In genomic region chr19:38870612-38871011, GRCh38 we compare ENCODE assay signal across 1 cellular context.
TF ChIP-seq lines count a peak whose summit lies in the region.

No MANE protein-coding gene starts in this region.

TF ChIP-seq in endothelial cell of umbilical vein, 7 proteins besides CTCF, POLR2A, EP300 and RAD21:
- TF ChIP-seq MYC (IDR thresholded peaks at IDR 0.05; ENCODE audit: low read depth, low read length) (no peak), MAX (IDR thresholded peaks at IDR 0.05; ENCODE audit: insufficient read depth, insufficient read length) (no peak), GATA2 (IDR thresholded peaks at IDR 0.05; ENCODE audit: insufficient read depth, insufficient read length, low read depth, low read length) (no peak), FOS (IDR thresholded peaks at IDR 0.05; ENCODE audit: borderline replicate concordance, insufficient read depth, low read length) (no peak), POLR2AphosphoS5 (IDR thresholded peaks at IDR 0.05; ENCODE audit: insufficient read depth, low read depth, low read length) (no peak), JUN (IDR thresholded peaks at IDR 0.05; ENCODE audit: borderline replicate concordance, insufficient read depth, insufficient read length, low read depth) (no peak), EZH2 (IDR thresholded peaks at IDR 0.05; ENCODE audit: borderline replicate concordance, low read depth, low read length, severe bottlenecking) (no peak)
